Comparison of ENCODE assay signal across 22 cellular contexts in genomic region chr5:165224366-165224765, GRCh38.
A peak's percentile ranks its signal among the peaks of the same experiment; 100 is the strongest.
DNase-seq lines count a peak whose midpoint lies in the region; ATAC-seq, FAIRE-seq and TF ChIP-seq lines count a peak whose summit lies in the region.
"Had no signal": no experiment of that assay in that cellular context is flagged by ENCODE, and none has a peak within 500 bp of the region (broad histone marks: within the 10 kb centered on the region; RNA-seq: fewer than 3 reads in every experiment).

No MANE protein-coding gene starts in this region.

- TF ChIP-seq POLR2A in H1 (IDR thresholded peaks at IDR 0.05; ENCODE audit: control extremely low read depth in 1 of 2, low read depth in 2 of 2, low read length in 2 of 2), result no peak
- TF ChIP-seq POLR2A in GM18505 (IDR thresholded peaks at IDR 0.05; ENCODE audit: borderline replicate concordance, extremely low read depth, insufficient read depth, insufficient read length), result no peak

- no peaks in the 10 kb centered on the region for H4K20me1 ChIP-seq in H1 (replicated peaks in 1 of 2; ENCODE audit: control insufficient read depth in 1 of 2, insufficient read depth in 2 of 2, low read length in 2 of 2)

- no peak overlapping the region for H3K4me3 ChIP-seq in A673 (ENCODE audit: low read depth, low read length, poor library complexity, severe bottlenecking)
- no peak overlapping the region for H3K4me3 ChIP-seq in H1 (ENCODE audit: extremely low read depth in 1 of 4, insufficient read depth in 2 of 4, low read depth in 3 of 4, low read length in 4 of 4)
- H3K4me3 ChIP-seq: A549, GM23338, HAP-1 had no signal

- DNase-seq in A673 (ENCODE audit: low spot score) (peak; percentile 37), NCI-H69 (lab: John Stamatoyannopoulos, UW) (peak; percentile 4), H1 (ENCODE audit: low read depth in 1 of 2, low spot score in 2 of 2) (no peak), left kidney (ENCODE audit: low read depth, low spot score) (peak; percentile 46), NCI-H1105 treated with DMSO at 0.1 percent for 48 hours (lab: John Stamatoyannopoulos, UW) (no peak), CD1c-positive myeloid dendritic cell (ENCODE audit: extremely low spot score) (no peak)
- DNase-seq: 8988T; C1 segment of cervical spinal cord; Caco-2; CD4-positive, CD25-positive, alpha-beta regulatory T cell; CD8-positive, alpha-beta T cell; DMS153; DND-41; HFFc6 had no signal

- H4K8ac ChIP-seq in H1 (ENCODE audit: extremely low read depth, insufficient read depth, low read length), result no peak overlapping the region

- WGBS in H1 (ENCODE audit: extremely low coverage in 1 of 2, insufficient coverage in 1 of 2, insufficient read length in 1 of 2, insufficient replicate concordance in 2 of 2, low coverage in 1 of 2, low lambda C conversion rate in 2 of 2, missing lambda C conversion rate in 1 of 2), 2 experiments, result 90% methylated on average over 1 of the region's 1 CpG; no CpG with 5 or more reads in 1 of the 2 experiments

- 0 out of 2 replicates have a peak overlapping the region, but pooled peaks have one; percentile 9 for H2AFZ ChIP-seq in H1 (ENCODE audit: low read length)
- H2AFZ ChIP-seq: GM23338 had no signal

- H4K5ac ChIP-seq in H1 (ENCODE audit: insufficient read length, low read depth, low read length), result no peak overlapping the region

- POLR2A ChIA-PET in A673 (lab: Charles Lee; ENCODE audit: low non-redundant PET) (no interaction called here), H1 (lab: Charles Lee; ENCODE audit: partially characterized antibody) (no interaction called here)

- H3K9ac ChIP-seq in H1 (replicated peaks in 1 of 4; ENCODE audit: extremely low read depth in 1 of 4, low read depth in 3 of 4, low read length in 3 of 4), result no peak overlapping the region

- H3K79me1 ChIP-seq in H1 (ENCODE audit: low read depth, low read length), result no peaks in the 10 kb centered on the region

- CTCF ChIA-PET in A673 (lab: Charles Lee), result no interaction called here
- CTCF ChIA-PET in H1 (lab: Charles Lee; ENCODE audit: partially characterized antibody), result interaction anchor here (1.2 to 2.5 kb wide), 2 partner anchors 16 to 64 kb away, joined by 3 to 5 read pairs; no protein-coding TSS in a partner anchor

- no peaks in the 10 kb centered on the region for H3K23me2 ChIP-seq in H1 (ENCODE audit: low read depth, low read length)

- H3K36me3 ChIP-seq in A673 (ENCODE audit: insufficient read depth, low read length, poor library complexity, severe bottlenecking) (no peaks in the 10 kb centered on the region), H1 (ENCODE audit: control insufficient read depth in 2 of 4, insufficient read depth in 4 of 4, low read length in 3 of 4) (no peaks in the 10 kb centered on the region)
- H3K36me3 ChIP-seq: HAP-1 had no signal

- no peak overlapping the region for H3K23ac ChIP-seq in H1 (ENCODE audit: insufficient read length)

- TF ChIP-seq RAD21 in H1 (IDR thresholded peaks at IDR 0.05 in 1 of 2, conservative IDR thresholded peaks at IDR 0.05 in 1 of 2; ENCODE audit: low read depth in 2 of 2, low read length in 2 of 2), result no peak

- H3K14ac ChIP-seq in H1 (ENCODE audit: insufficient read length), result no peak overlapping the region

- ATAC-seq in GM18505 (IDR thresholded peaks at IDR 0.05; ENCODE audit: unreplicated experiment) (no peak), HG03378 (IDR thresholded peaks at IDR 0.05; ENCODE audit: unreplicated experiment) (no peak)
- ATAC-seq: A549; CD8-positive, alpha-beta T cell; GM23338 had no signal

- H3K27me3 ChIP-seq in A673 (replicated peaks; ENCODE audit: insufficient read depth, low read depth, low read length, poor library complexity), result no peaks in the 10 kb centered on the region
- no peaks in the 10 kb centered on the region for H3K27me3 ChIP-seq in H1 (replicated peaks in 1 of 4; ENCODE audit: control insufficient read depth in 3 of 4, extremely low read depth in 1 of 4, insufficient read depth in 3 of 4, low read length in 3 of 4)

- no peak overlapping the region for H3K27ac ChIP-seq in A673 (ENCODE audit: low read depth, low read length, poor library complexity, severe bottlenecking)
- H3K27ac ChIP-seq in H1 (ENCODE audit: low read depth, low read length), result no peak overlapping the region
- H3K27ac ChIP-seq: A549 had no signal

- H2BK20ac ChIP-seq in H1 (ENCODE audit: low read length), result no peak overlapping the region

- no peak overlapping the region for H4K91ac ChIP-seq in H1 (replicated peaks; ENCODE audit: insufficient read length, low read length)

- H2BK12ac ChIP-seq in H1 (ENCODE audit: low read depth, low read length), result no peak overlapping the region

- H3K4me1 ChIP-seq in A673 (ENCODE audit: insufficient read depth, low read length, poor library complexity, severe bottlenecking) (no peaks in the 10 kb centered on the region), H1 (replicated peaks in 1 of 4; ENCODE audit: control insufficient read depth in 3 of 4, insufficient read depth in 4 of 4, low read length in 3 of 4) (no peaks in the 10 kb centered on the region; a peak in 1 of 7 replicates)
- H3K4me1 ChIP-seq: A549, Caco-2 had no signal

- TF ChIP-seq CTCF in A673 (conservative IDR thresholded peaks at IDR 0.05; ENCODE audit: low read depth, low read length), result no peak
- TF ChIP-seq CTCF in H1 (IDR thresholded peaks at IDR 0.05; ENCODE audit: control extremely low read depth in 1 of 3, insufficient read depth in 1 of 3, low read depth in 1 of 3, low read length in 3 of 3), result no peak

- no peak overlapping the region for H3K4me2 ChIP-seq in H1 (ENCODE audit: insufficient read depth in 1 of 2, low read depth in 2 of 2, low read length in 2 of 2)
- H3K4me2 ChIP-seq: A549, GM23338 had no signal

- intact Hi-C loops in A673 (cut with micrococcal nuclease; ENCODE audit: unreplicated experiment), result no loop called here

- H3K4ac ChIP-seq in H1 (replicated peaks; ENCODE audit: insufficient read length, low read depth, low read length), result no peak overlapping the region

- no peak overlapping the region for H2AK5ac ChIP-seq in H1 (ENCODE audit: low read depth, low read length)

- no TSS peak for BruUV-seq in A673 (replicated peaks; lab: Mats Ljungman, UMichigan)

- peak overlapping the region; percentile 49; the same call in 1 of the 2 replicates for H2BK15ac ChIP-seq in H1 (ENCODE audit: low read length)

- no peak overlapping the region for H3K18ac ChIP-seq in H1 (ENCODE audit: extremely low read depth, low read length)

- no peak overlapping the region for H2BK5ac ChIP-seq in H1 (ENCODE audit: low read depth, low read length)

- TF ChIP-seq EP300 in H1 (IDR thresholded peaks at IDR 0.05; ENCODE audit: borderline replicate concordance in 1 of 2, low read depth in 2 of 2, low read length in 2 of 2), result no peak

- H3K9me3 ChIP-seq in A673 (ENCODE audit: low read depth, low read length, poor library complexity, severe bottlenecking), result no peaks in the 10 kb centered on the region
- no peaks in the 10 kb centered on the region for H3K9me3 ChIP-seq in H1 (ENCODE audit: insufficient read depth in 2 of 2, low read depth in 1 of 2, low read length in 1 of 2)
- H3K9me3 ChIP-seq: A549, Caco-2, HAP-1 had no signal

- no peak overlapping the region for H2BK120ac ChIP-seq in H1 (replicated peaks; ENCODE audit: low read depth, low read length)

- no peak overlapping the region for H3K56ac ChIP-seq in H1 (replicated peaks; ENCODE audit: insufficient read length, low read depth, low read length)

- FAIRE-seq in H1 (lab: Jason Lieb, UNC), result no peak
- FAIRE-seq: A549, G401.6, GM18507, H54 had no signal

- H3K79me2 ChIP-seq in H1 (ENCODE audit: control insufficient read depth in 1 of 2, insufficient read depth in 2 of 2, low read length in 2 of 2), result no peaks in the 10 kb centered on the region

TF ChIP-seq in H1, 55 proteins besides CTCF, POLR2A, EP300 and RAD21:
- TF ChIP-seq NRF1 (IDR thresholded peaks at IDR 0.05; ENCODE audit: low read depth, low read length) (no peak), SAP30 (IDR thresholded peaks at IDR 0.05; ENCODE audit: insufficient read depth, insufficient replicate concordance, low read length) (no peak), SUZ12 (IDR thresholded peaks at IDR 0.05; ENCODE audit: low read length) (no peak), CBX5 (IDR thresholded peaks at IDR 0.05; ENCODE audit: low read depth, low read length) (no peak), JUND (IDR thresholded peaks at IDR 0.05; ENCODE audit: low read length) (no peak), RFX5 (IDR thresholded peaks at IDR 0.05; ENCODE audit: borderline replicate concordance, low read depth, low read length) (no peak), CTBP2 (IDR thresholded peaks at IDR 0.05; ENCODE audit: borderline replicate concordance, insufficient read depth, insufficient read length, low read length) (no peak), BRCA1 (IDR thresholded peaks at IDR 0.05; ENCODE audit: low read depth, low read length) (no peak), NANOG (IDR thresholded peaks at IDR 0.05; ENCODE audit: insufficient read depth, low read depth, low read length, poor library complexity, severe bottlenecking) (no peak), YY1 (IDR thresholded peaks at IDR 0.05; ENCODE audit: low read depth, low read length) (no peak)
TF ChIP-seq in H1: peak in this region for 0.

Comparison
In these comparisons a context has a peak if more than half of its experiments do, and no peak if none do; other contexts are left out.
1. DNase-seq: peak in A673 (single experiment), NCI-H69 (single experiment) and left kidney (single experiment); none in H1 (0 of 2), NCI-H1105 treated with DMSO at 0.1 percent for 48 hours (single experiment) and CD1c-positive myeloid dendritic cell (single experiment).